In the genomic region with DNA sequence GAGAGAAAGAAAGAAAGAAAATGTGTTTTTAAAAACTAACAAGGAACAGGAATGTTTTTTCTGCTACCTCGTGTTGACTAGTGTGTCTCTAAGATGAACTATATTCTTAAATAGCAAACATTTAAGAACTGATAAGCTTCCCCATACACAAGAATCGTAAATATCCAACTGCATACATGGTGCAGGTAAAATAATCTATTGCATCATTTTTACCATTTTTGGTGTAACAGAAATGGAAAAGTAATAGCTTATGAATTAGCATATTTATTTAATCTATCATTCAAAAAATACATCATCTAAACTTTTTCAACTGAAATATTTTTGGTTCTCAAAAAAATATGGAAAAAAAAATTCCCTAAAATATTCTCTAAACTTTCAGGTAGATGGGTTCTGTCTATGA, we compare ENCODE assay signal across 2 cellular contexts.
A peak's percentile ranks its signal among the peaks of the same experiment; 100 is the strongest.
TF ChIP-seq lines count a peak whose summit lies in the region.

No MANE protein-coding gene starts in this region.

TF ChIP-seq in HCT116, 20 proteins besides CTCF, POLR2A, EP300 and RAD21:
- TF ChIP-seq EGR1 (IDR thresholded peaks at IDR 0.05; ENCODE audit: low read depth) (0 out of 2 replicates have a peak, but pooled peaks have one; percentile 41), SIN3A (IDR thresholded peaks at IDR 0.05; ENCODE audit: low read depth) (0 out of 2 replicates have a peak, but pooled peaks have one; percentile 26), YY1 (IDR thresholded peaks at IDR 0.05; ENCODE audit: extremely low read depth, insufficient replicate concordance, low read depth, low read length) (no peak), SRF (IDR thresholded peaks at IDR 0.05; ENCODE audit: low read depth) (no peak), POLR2AphosphoS5 (IDR thresholded peaks at IDR 0.05; ENCODE audit: low read depth, low read length) (no peak), JUND (IDR thresholded peaks at IDR 0.05) (no peak)
- TF ChIP-seq, protein P1, sequence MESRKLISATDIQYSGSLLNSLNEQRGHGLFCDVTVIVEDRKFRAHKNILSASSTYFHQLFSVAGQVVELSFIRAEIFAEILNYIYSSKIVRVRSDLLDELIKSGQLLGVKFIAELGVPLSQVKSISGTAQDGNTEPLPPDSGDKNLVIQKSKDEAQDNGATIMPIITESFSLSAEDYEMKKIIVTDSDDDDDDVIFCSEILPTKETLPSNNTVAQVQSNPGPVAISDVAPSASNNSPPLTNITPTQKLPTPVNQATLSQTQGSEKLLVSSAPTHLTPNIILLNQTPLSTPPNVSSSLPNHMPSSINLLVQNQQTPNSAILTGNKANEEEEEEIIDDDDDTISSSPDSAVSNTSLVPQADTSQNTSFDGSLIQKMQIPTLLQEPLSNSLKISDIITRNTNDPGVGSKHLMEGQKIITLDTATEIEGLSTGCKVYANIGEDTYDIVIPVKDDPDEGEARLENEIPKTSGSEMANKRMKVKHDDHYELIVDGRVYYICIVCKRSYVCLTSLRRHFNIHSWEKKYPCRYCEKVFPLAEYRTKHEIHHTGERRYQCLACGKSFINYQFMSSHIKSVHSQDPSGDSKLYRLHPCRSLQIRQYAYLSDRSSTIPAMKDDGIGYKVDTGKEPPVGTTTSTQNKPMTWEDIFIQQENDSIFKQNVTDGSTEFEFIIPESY (IDR thresholded peaks at IDR 0.05; ENCODE audit: extremely low read depth, insufficient replicate concordance, low read length): no peak
- TF ChIP-seq, protein P2, sequence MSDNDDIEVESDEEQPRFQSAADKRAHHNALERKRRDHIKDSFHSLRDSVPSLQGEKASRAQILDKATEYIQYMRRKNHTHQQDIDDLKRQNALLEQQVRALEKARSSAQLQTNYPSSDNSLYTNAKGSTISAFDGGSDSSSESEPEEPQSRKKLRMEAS (IDR thresholded peaks at IDR 0.05): no peak
TF ChIP-seq in HCT116: peak in this region for 2.

TF ChIP-seq in K562, 482 proteins besides CTCF, POLR2A, EP300 and RAD21:
- no peak for TF ChIP-seq CEBPG (CRISPR knock-in tag; IDR thresholded peaks at IDR 0.05)
- peak; percentile 14 to 68; a peak in 2 of 4 replicates for TF ChIP-seq CEBPG (tag; conservative IDR thresholded peaks at IDR 0.05 in 1 of 2, IDR thresholded peaks at IDR 0.05 in 1 of 2)
- no peak for TF ChIP-seq LEF1 (IDR thresholded peaks at IDR 0.05)
- no peak for TF ChIP-seq SMARCA5 (IDR thresholded peaks at IDR 0.05)
- no peak for TF ChIP-seq SMAD3 (CRISPR knock-in tag; conservative IDR thresholded peaks at IDR 0.05)
- TF ChIP-seq, protein P3, sequence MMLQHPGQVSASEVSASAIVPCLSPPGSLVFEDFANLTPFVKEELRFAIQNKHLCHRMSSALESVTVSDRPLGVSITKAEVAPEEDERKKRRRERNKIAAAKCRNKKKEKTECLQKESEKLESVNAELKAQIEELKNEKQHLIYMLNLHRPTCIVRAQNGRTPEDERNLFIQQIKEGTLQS (IDR thresholded peaks at IDR 0.05): peak; percentile 58
- TF ChIP-seq, protein P3 (CRISPR knock-in tag; conservative IDR thresholded peaks at IDR 0.05): no peak
- no peak for TF ChIP-seq ZNF780A (CRISPR knock-in tag; IDR thresholded peaks at IDR 0.05)
- TF ChIP-seq NFE2 (IDR thresholded peaks at IDR 0.05; ENCODE audit: low read depth): no peak
